21 cellular contexts compared by ENCODE assay signal in genomic region chr2:120875431-120875830, GRCh38.
DNase-seq lines count a peak whose midpoint lies in the region; ATAC-seq and FAIRE-seq lines count a peak whose summit lies in the region.
"Had no signal": no experiment of that assay in that cellular context is flagged by ENCODE, and none has a peak within 500 bp of the region (broad histone marks: within the 10 kb centered on the region; RNA-seq: fewer than 3 reads in every experiment).

No MANE protein-coding gene starts in this region.

- no peak overlapping the region for H3K4me3 ChIP-seq in neuronal stem cell (ENCODE audit: low read length in 2 of 2)
- H3K4me3 ChIP-seq: breast epithelium, mucosa of descending colon had no signal

- WGBS in neuronal stem cell (ENCODE audit: extremely low coverage in 2 of 2, insufficient read length in 2 of 2, insufficient replicate concordance in 1 of 2), 2 donors = no CpG with 5 or more reads among the region's 11 CpGs

- no peaks in the 10 kb centered on the region for H3K9me3 ChIP-seq in neuronal stem cell (replicated peaks in 1 of 2; ENCODE audit: control insufficient read depth in 2 of 2, insufficient read depth in 1 of 2, low read depth in 1 of 2, low read length in 2 of 2)
- H3K9me3 ChIP-seq: breast epithelium, mucosa of descending colon had no signal

- no peak overlapping the region for H3K14ac ChIP-seq in neuronal stem cell (ENCODE audit: low read length)

- H3K36me3 ChIP-seq in neuronal stem cell (replicated peaks in 1 of 2; ENCODE audit: control insufficient read depth in 2 of 2, insufficient read depth in 2 of 2, low read length in 2 of 2) = peaks cover 0 to 16% of the 10 kb centered on the region in 2 donors
- H3K36me3 ChIP-seq: breast epithelium had no signal

- no peak overlapping the region for H2BK12ac ChIP-seq in neuronal stem cell (ENCODE audit: low read length)

- H2BK5ac ChIP-seq in neuronal stem cell (ENCODE audit: low read length) = no peak overlapping the region

- peak overlapping the region; percentile 17 for H3K9ac ChIP-seq in neuronal stem cell (ENCODE audit: low read depth, low read length, poor library complexity)

- H2AFZ ChIP-seq in neuronal stem cell (ENCODE audit: low read length) = no peak overlapping the region

- H3K79me1 ChIP-seq in neuronal stem cell (ENCODE audit: low read depth, low read length) = peaks cover 21% of the 10 kb centered on the region

- H2AK5ac ChIP-seq in neuronal stem cell (ENCODE audit: low read depth, low read length) = no peak overlapping the region

- DNase-seq in GM04503 (ENCODE audit: low read depth) (peak; percentile 31), NCI-H510A (lab: John Stamatoyannopoulos, UW) (peak; percentile 47), neuronal stem cell (ENCODE audit: low spot score) (no peak), T1000 (lab: John Stamatoyannopoulos, UW) (no peak), islet precursor cell (no peak), head of caudate nucleus (no peak)
- DNase-seq: activated CD4-positive, alpha-beta T cell treated with anti-CD3 and anti-CD28 coated beads, Interleukin-2, amount 10 ng/mL, durations not matched to agents 7 days and 5 days; activated CD8-positive, alpha-beta memory T cell treated with anti-CD3 and anti-CD28 coated beads, Interleukin-2, amount 50 U/mL, for 48 hours; activated effector memory CD4-positive, alpha-beta T cell treated with Interleukin-2 at 50 U/mL for 16 hours; activated naive CD8-positive, alpha-beta T cell treated with anti-CD3 and anti-CD28 coated beads, Interleukin-2, amount 50 U/mL, for 24 hours; dermis blood vessel endothelial cell; NK-92 treated with Interleukin-12 subunit alpha and Interleukin-12 subunit beta, amount 100 ng/mL, for 24 hours; nucleus accumbens; retina had no signal

- no peak for ATAC-seq in GM19452 (IDR thresholded peaks at IDR 0.05; ENCODE audit: unreplicated experiment)
- ATAC-seq: activated naive CD8-positive, alpha-beta T cell treated with anti-CD3 and anti-CD28 coated beads, Interleukin-2, amount 50 U/mL, for 24 hours; mucosa of descending colon; stimulated activated effector memory CD8-positive, alpha-beta T cell treated with anti-CD3 and anti-CD28 coated beads, Interleukin-12 subunit alpha, Interleukin-12 subunit beta, amount 100 ng/mL, for 72 hours had no signal

- FAIRE-seq in endometrium (lab: Jason Lieb, UNC) = peak; percentile 37
- FAIRE-seq: frontal cortex had no signal

- peak overlapping the region; percentile 50 for H3K18ac ChIP-seq in neuronal stem cell (ENCODE audit: low read length)

- peaks cover 36 to 42% of the 10 kb centered on the region in 2 donors for H3K4me1 ChIP-seq in neuronal stem cell (ENCODE audit: control insufficient read depth in 2 of 2, insufficient read depth in 1 of 2, low read depth in 1 of 2, low read length in 2 of 2)
- H3K4me1 ChIP-seq: breast epithelium had no signal

- no peak overlapping the region for H3K27ac ChIP-seq in neuronal stem cell (replicated peaks; ENCODE audit: low read length)
- H3K27ac ChIP-seq: breast epithelium, epithelial cell of prostate had no signal

- H4K91ac ChIP-seq in neuronal stem cell (ENCODE audit: low read depth, low read length, poor library complexity) = no peak overlapping the region

- no peak overlapping the region for H4K8ac ChIP-seq in neuronal stem cell (ENCODE audit: low read depth, low read length)

- no peaks in the 10 kb centered on the region for H3K27me3 ChIP-seq in neuronal stem cell (ENCODE audit: control insufficient read depth in 3 of 3, insufficient read depth in 3 of 3, low read depth in 1 of 3, low read length in 3 of 3)
- H3K27me3 ChIP-seq: breast epithelium had no signal

- no peak overlapping the region for H3K4ac ChIP-seq in neuronal stem cell (ENCODE audit: low read length)

- no peak overlapping the region for H2BK120ac ChIP-seq in neuronal stem cell (ENCODE audit: low read depth, low read length)

- no peak overlapping the region for H2BK15ac ChIP-seq in neuronal stem cell (ENCODE audit: low read length)

- no peak overlapping the region for H3K4me2 ChIP-seq in neuronal stem cell (ENCODE audit: insufficient read depth, low read length, poor library complexity, severe bottlenecking)

- intact Hi-C loops in head of caudate nucleus (cut with DNase I) = no loop called here

- no peak overlapping the region for H3K23ac ChIP-seq in neuronal stem cell (ENCODE audit: low read depth, low read length, poor library complexity)

Comparison
In these comparisons a context has a peak if more than half of its experiments do, and no peak if none do; other contexts are left out.
1. DNase-seq: peak in GM04503 (single experiment) and NCI-H510A (single experiment); none in neuronal stem cell (single experiment), T1000 (single experiment), islet precursor cell (single experiment) and head of caudate nucleus (0 of 42).